In genomic region chr7:44799939-44800338, GRCh38 we compare ENCODE assay signal across 14 cellular contexts. TPM values are rescaled to one million over a fixed set of nuclear protein-coding genes. Genes with fewer than 3 reads are reported as not detected.
A peak's percentile ranks its signal among the peaks of the same experiment; 100 is the strongest.
DNase-seq lines count a peak whose midpoint lies in the region; ATAC-seq and TF ChIP-seq lines count a peak whose summit lies in the region.
"Had no signal": no experiment of that assay in that cellular context is flagged by ENCODE, and none has a peak within 500 bp of the region (broad histone marks: within the 10 kb centered on the region; RNA-seq: fewer than 3 reads in every experiment).

No MANE protein-coding gene starts in this region.

- peaks cover 21% of the 10 kb centered on the region for H3K4me1 Mint-ChIP-seq in T-helper 1 cell treated with Interleukin-12 subunit alpha and Interleukin-12 subunit beta and Interleukin-4 antibody, amounts not matched to agents 30 μg/mL and 1 μg/mL, for 36 hours (ENCODE audit: low read depth)
- H3K4me1 Mint-ChIP-seq in activated naive CD8-positive, alpha-beta T cell treated with anti-CD3 and anti-CD28 coated beads, Interleukin-2, amount 10 ng/mL, durations not matched to agents 7 days and 5 days: peaks cover 25% of the 10 kb centered on the region
- H3K4me1 Mint-ChIP-seq in natural killer cell: peaks cover 27% of the 10 kb centered on the region in 2 donors

- DNase-seq in T-helper 1 cell: no peak
- no peak for DNase-seq in activated naive CD8-positive, alpha-beta T cell treated with anti-CD3 and anti-CD28 coated beads, Interleukin-2, amount 10 ng/mL, durations not matched to agents 7 days and 5 days
- DNase-seq in natural killer cell: no peak
- no peak for DNase-seq in retina
- no peak for DNase-seq in MM.1S
- no peak for DNase-seq in MG63
- DNase-seq: body of pancreas, NCI-H2171 treated with DMSO at 0.1 percent for 48 hours, small intestine, T-helper 9 cell, transverse colon had no signal

- peaks cover 50% of the 10 kb centered on the region for H3K36me3 Mint-ChIP-seq in T-helper 1 cell treated with Interleukin-12 subunit alpha and Interleukin-12 subunit beta and Interleukin-4 antibody, amounts not matched to agents 30 μg/mL and 1 μg/mL, for 36 hours (ENCODE audit: low read depth)
- peaks cover 36% of the 10 kb centered on the region for H3K36me3 Mint-ChIP-seq in activated naive CD8-positive, alpha-beta T cell treated with anti-CD3 and anti-CD28 coated beads, Interleukin-2, amount 10 ng/mL, durations not matched to agents 7 days and 5 days
- H3K36me3 Mint-ChIP-seq in natural killer cell: peaks cover 11% of the 10 kb centered on the region

- H3K27me3 ChIP-seq in Loucy (ENCODE audit: insufficient read depth, low read length, poor library complexity, severe bottlenecking) (no peaks in the 10 kb centered on the region), MM.1S (replicated peaks; ENCODE audit: insufficient read depth, low read length) (no peaks in the 10 kb centered on the region), MG63 (no peaks in the 10 kb centered on the region)
- H3K27me3 ChIP-seq: body of pancreas, neutrophil, transverse colon had no signal

- no peak overlapping the region for H2AFZ ChIP-seq in Loucy (ENCODE audit: low read length)
- no peak overlapping the region for H2AFZ ChIP-seq in MM.1S (ENCODE audit: low read length)

- no peaks in the 10 kb centered on the region for H3K9me2 ChIP-seq in Loucy (replicated peaks; ENCODE audit: low read depth, low read length)
- no peaks in the 10 kb centered on the region for H3K9me2 ChIP-seq in MM.1S (replicated peaks; ENCODE audit: insufficient read depth, low read length)

- H3K4me1 ChIP-seq in Loucy (ENCODE audit: insufficient read depth, low read length, poor library complexity, severe bottlenecking) (peaks cover 30% of the 10 kb centered on the region), MM.1S (ENCODE audit: low read length) (peaks cover 7% of the 10 kb centered on the region; the same call in 1 of the 2 replicates)

- H4K20me1 ChIP-seq in Loucy (ENCODE audit: insufficient read depth, low read length, poor library complexity, severe bottlenecking): peaks cover 59% of the 10 kb centered on the region
- peaks cover 49% of the 10 kb centered on the region for H4K20me1 ChIP-seq in MM.1S (ENCODE audit: insufficient read depth, low read length)

- no peaks in the 10 kb centered on the region for H3K27me3 Mint-ChIP-seq in T-helper 1 cell treated with Interleukin-12 subunit alpha and Interleukin-12 subunit beta and Interleukin-4 antibody, amounts not matched to agents 30 μg/mL and 1 μg/mL, for 36 hours (ENCODE audit: low read depth)
- no peaks in the 10 kb centered on the region for H3K27me3 Mint-ChIP-seq in activated naive CD8-positive, alpha-beta T cell treated with anti-CD3 and anti-CD28 coated beads, Interleukin-2, amount 10 ng/mL, durations not matched to agents 7 days and 5 days
- H3K27me3 Mint-ChIP-seq in natural killer cell (ENCODE audit: low read depth in 2 of 2): no peaks in the 10 kb centered on the region

- H3K9ac ChIP-seq in Loucy (ENCODE audit: low read depth, low read length, poor library complexity, severe bottlenecking) (peak overlapping the region; percentile 99), MM.1S (ENCODE audit: low read length) (no peak overlapping the region)

- peaks cover 60% of the 10 kb centered on the region for H3K36me3 ChIP-seq in Loucy (ENCODE audit: insufficient read depth, low read length)
- H3K36me3 ChIP-seq in MM.1S (replicated peaks; ENCODE audit: insufficient read depth, low read length): peaks cover 31% of the 10 kb centered on the region
- H3K36me3 ChIP-seq in MG63: peaks cover 77% of the 10 kb centered on the region

- TF ChIP-seq CTCF in Loucy (conservative IDR thresholded peaks at IDR 0.05; ENCODE audit: low read length) (no peak), natural killer cell (IDR thresholded peaks at IDR 0.05) (no peak), MM.1S (IDR thresholded peaks at IDR 0.05; ENCODE audit: low read length) (no peak)

- no peak overlapping the region for H3K27ac Mint-ChIP-seq in T-helper 1 cell treated with Interleukin-12 subunit alpha and Interleukin-12 subunit beta and Interleukin-4 antibody, amounts not matched to agents 30 μg/mL and 1 μg/mL, for 36 hours
- H3K27ac Mint-ChIP-seq in activated naive CD8-positive, alpha-beta T cell treated with anti-CD3 and anti-CD28 coated beads, Interleukin-2, amount 10 ng/mL, durations not matched to agents 7 days and 5 days: no peak overlapping the region
- peak overlapping the region; percentile 33 to 96 for H3K27ac Mint-ChIP-seq in natural killer cell

- intact Hi-C loops in natural killer cell (cut with micrococcal nuclease): no loop called here

- no peak for ATAC-seq in activated naive CD8-positive, alpha-beta T cell treated with anti-CD3 and anti-CD28 coated beads, Interleukin-2, amount 10 ng/mL, durations not matched to agents 7 days and 5 days (ENCODE audit: low read depth)
- no peak for ATAC-seq in natural killer cell
- ATAC-seq: body of pancreas had no signal

- H3K4me3 Mint-ChIP-seq in T-helper 1 cell treated with Interleukin-12 subunit alpha and Interleukin-12 subunit beta and Interleukin-4 antibody, amounts not matched to agents 30 μg/mL and 1 μg/mL, for 36 hours: peak overlapping the region; percentile 1
- H3K4me3 Mint-ChIP-seq in activated naive CD8-positive, alpha-beta T cell treated with anti-CD3 and anti-CD28 coated beads, Interleukin-2, amount 10 ng/mL, durations not matched to agents 7 days and 5 days: peak overlapping the region; percentile 42
- no peak overlapping the region for H3K4me3 Mint-ChIP-seq in natural killer cell

- no peak overlapping the region for H3K27ac ChIP-seq in MM.1S (ENCODE audit: low read length)
- H3K27ac ChIP-seq: body of pancreas, neutrophil had no signal

- H3K4me3 ChIP-seq in Loucy (ENCODE audit: low read length, poor library complexity, severe bottlenecking): peak overlapping the region; percentile 98
- no peak overlapping the region for H3K4me3 ChIP-seq in MM.1S (ENCODE audit: low read length)
- no peak overlapping the region for H3K4me3 ChIP-seq in MG63
- H3K4me3 ChIP-seq: body of pancreas, transverse colon had no signal

- POLR2A ChIA-PET in activated naive CD8-positive, alpha-beta T cell treated with anti-CD3 and anti-CD28 coated beads, Interleukin-2, amount 10 ng/mL, durations not matched to agents 7 days and 5 days (lab: Charles Lee): interaction anchor here (0.7 kb wide), 1 partner anchor 309 kb away, joined by 4 read pairs; no protein-coding TSS in a partner anchor

- H3F3A ChIP-seq in Loucy (ENCODE audit: low read depth) (peaks cover 6% of the 10 kb centered on the region; the same call in 1 of the 2 replicates), MM.1S (ENCODE audit: insufficient read depth, low read length) (peaks cover 78% of the 10 kb centered on the region)

- H3K4me2 ChIP-seq in Loucy (ENCODE audit: low read depth, low read length, poor library complexity, severe bottlenecking) (peak overlapping the region; percentile 100), MM.1S (ENCODE audit: low read depth, low read length) (no peak overlapping the region)

- H3K79me2 ChIP-seq in Loucy (ENCODE audit: insufficient read depth, low read length) (peaks cover 72% of the 10 kb centered on the region), MM.1S (ENCODE audit: low read length) (peaks cover 56% of the 10 kb centered on the region)

- no peaks in the 10 kb centered on the region for H3K9me3 Mint-ChIP-seq in T-helper 1 cell treated with Interleukin-12 subunit alpha and Interleukin-12 subunit beta and Interleukin-4 antibody, amounts not matched to agents 30 μg/mL and 1 μg/mL, for 36 hours
- no peaks in the 10 kb centered on the region for H3K9me3 Mint-ChIP-seq in activated naive CD8-positive, alpha-beta T cell treated with anti-CD3 and anti-CD28 coated beads, Interleukin-2, amount 10 ng/mL, durations not matched to agents 7 days and 5 days
- no peaks in the 10 kb centered on the region for H3K9me3 Mint-ChIP-seq in natural killer cell

- no peaks in the 10 kb centered on the region for H3K9me3 ChIP-seq in Loucy (ENCODE audit: insufficient read depth, low read depth, low read length)
- H3K9me3 ChIP-seq in MM.1S (replicated peaks; ENCODE audit: insufficient read depth, low read length): no peaks in the 10 kb centered on the region
- no peaks in the 10 kb centered on the region for H3K9me3 ChIP-seq in MG63
- H3K9me3 ChIP-seq: body of pancreas, neutrophil, transverse colon had no signal

RNA-seq across cellular contexts. Expression of gene PPIA, which starts 3.5 kb away (rescaled TPM):
- total RNA-seq in activated naive CD8-positive, alpha-beta T cell treated with anti-CD3 and anti-CD28 coated beads, Interleukin-2, amount 10 ng/mL, durations not matched to agents 7 days and 5 days: 1,000 to 10,000 TPM; 1,658 to 1,692 TPM
- total RNA-seq in natural killer cell: 100 to 1,000 TPM; 701 to 727 (median 718) TPM
- total RNA-seq in MG63 (2014; rRNA removed; shearing (Covaris generic); ENCODE audit: low replicate concordance): 6,024 and 6,806 TPM in 2 replicates

RNA-seq across cellular contexts. Expression of gene H2AZ2, which starts 47.9 kb away (rescaled TPM):
- 100 to 1,000 TPM; 359 to 368 TPM for total RNA-seq in activated naive CD8-positive, alpha-beta T cell treated with anti-CD3 and anti-CD28 coated beads, Interleukin-2, amount 10 ng/mL, durations not matched to agents 7 days and 5 days
- 100 to 1,000 TPM; 178 to 196 (median 190) TPM for total RNA-seq in natural killer cell
- 352 and 425 TPM in 2 replicates for total RNA-seq in MG63 (2014; rRNA removed; shearing (Covaris generic); ENCODE audit: low replicate concordance)

RNA-seq across cellular contexts. Expression of gene ZMIZ2, which starts 51.3 kb away (rescaled TPM):
- total RNA-seq in activated naive CD8-positive, alpha-beta T cell treated with anti-CD3 and anti-CD28 coated beads, Interleukin-2, amount 10 ng/mL, durations not matched to agents 7 days and 5 days: 100 to 1,000 TPM; 120 to 124 TPM
- total RNA-seq in natural killer cell: 100 to 1,000 TPM; 152 to 170 (median 167) TPM
- total RNA-seq in MG63 (2014; rRNA removed; shearing (Covaris generic); ENCODE audit: low replicate concordance): 2.0 and 6.6 TPM in 2 replicates

Comparison
In these comparisons a context has a peak if more than half of its experiments do, and no peak if none do; other contexts are left out.
1. H3K27ac Mint-ChIP-seq: peak in natural killer cell (2 of 2); none in T-helper 1 cell treated with Interleukin-12 subunit alpha and Interleukin-12 subunit beta and Interleukin-4 antibody, amounts not matched to agents 30 μg/mL and 1 μg/mL, for 36 hours (single experiment) and activated naive CD8-positive, alpha-beta T cell treated with anti-CD3 and anti-CD28 coated beads, Interleukin-2, amount 10 ng/mL, durations not matched to agents 7 days and 5 days (single experiment).
2. RNA of gene ZMIZ2, which starts 51.3 kb away (total RNA-seq): 152 to 170 TPM in natural killer cell and 120 to 124 TPM in activated naive CD8-positive, alpha-beta T cell treated with anti-CD3 and anti-CD28 coated beads, Interleukin-2, amount 10 ng/mL, durations not matched to agents 7 days and 5 days; 2.0 to 6.6 TPM in MG63; every median in the first group is over 10 times any median in the second.